In genomic region chr9:97473717-97474116, GRCh38 we compare ENCODE assay signal across 17 cellular contexts. TPM values are rescaled to one million over a fixed set of nuclear protein-coding genes. Genes with fewer than 3 reads are reported as not detected.
"Had no signal": no experiment of that assay in that cellular context is flagged by ENCODE, and none has a peak within 500 bp of the region (broad histone marks: within the 10 kb centered on the region; RNA-seq: fewer than 3 reads in every experiment).

No MANE protein-coding gene starts in this region.

- H3K27me3 ChIP-seq: tibial artery, uterus had no signal

- ATAC-seq: activated CD8-positive, alpha-beta memory T cell treated with anti-CD3 and anti-CD28 coated beads, Interleukin-2, amount 10 ng/mL, durations not matched to agents 7 days and 5 days; activated CD8-positive, alpha-beta T cell treated with anti-CD3 and anti-CD28 coated beads for 36 hours; left lobe of liver; natural killer cell; stimulated activated naive CD8-positive, alpha-beta T cell treated with anti-CD3 and anti-CD28 coated beads, Interleukin-15, Interleukin-2, amounts not matched to agents 100 U/mL and 50 U/mL, for 24 hours had no signal

- H3K4me1 ChIP-seq: uterus had no signal

- H3K27ac ChIP-seq: tibial artery had no signal

- H3K36me3 ChIP-seq: uterus had no signal

- DNase-seq: activated CD4-positive, alpha-beta T cell treated with anti-CD3 and anti-CD28 coated beads, Interleukin-2, amount 10 ng/mL, durations not matched to agents 7 days and 5 days; activated CD8-positive, alpha-beta memory T cell treated with anti-CD3 and anti-CD28 coated beads, Interleukin-2, amount 10 ng/mL, durations not matched to agents 7 days and 5 days; activated CD8-positive, alpha-beta T cell treated with anti-CD3 and anti-CD28 coated beads for 36 hours; activated effector memory CD4-positive, alpha-beta T cell treated with anti-CD3 and anti-CD28 coated beads, Interleukin-2, amount 50 U/mL, for 16 hours; activated naive CD4-positive, alpha-beta T cell treated with anti-CD3 and anti-CD28 coated beads, Interleukin-2, amount 10 ng/mL, durations not matched to agents 7 days and 5 days; activated T-cell treated with anti-CD3 and anti-CD28 coated beads for 4 hours; effector CD4-positive, alpha-beta T cell; kidney; natural killer cell; stimulated activated CD4-positive, alpha-beta T cell treated with anti-CD3 and anti-CD28 coated beads, Interleukin-12 subunit alpha, Interleukin-12 subunit beta, amount 100 ng/mL, for 4 hours; stimulated activated CD4-positive, alpha-beta T cell treated with anti-CD3 and anti-CD28 coated beads, Interleukin-4, amount 100 ng/mL, for 4 hours; stimulated activated naive CD8-positive, alpha-beta T cell treated with anti-CD3 and anti-CD28 coated beads, Interleukin-15, Interleukin-2, amounts not matched to agents 100 U/mL and 50 U/mL, for 24 hours; substantia nigra; tibial artery; uterus had no signal

- H3K9me3 ChIP-seq: tibial artery, uterus had no signal

- H3K4me3 ChIP-seq: tibial artery, uterus had no signal

RNA-seq across cellular contexts. Expression of gene TMOD1, which starts 27.7 kb away (rescaled TPM):
- total RNA-seq: osteocyte had no signal
